Comparison of ENCODE assay signal across 30 cellular contexts in the genomic region with DNA sequence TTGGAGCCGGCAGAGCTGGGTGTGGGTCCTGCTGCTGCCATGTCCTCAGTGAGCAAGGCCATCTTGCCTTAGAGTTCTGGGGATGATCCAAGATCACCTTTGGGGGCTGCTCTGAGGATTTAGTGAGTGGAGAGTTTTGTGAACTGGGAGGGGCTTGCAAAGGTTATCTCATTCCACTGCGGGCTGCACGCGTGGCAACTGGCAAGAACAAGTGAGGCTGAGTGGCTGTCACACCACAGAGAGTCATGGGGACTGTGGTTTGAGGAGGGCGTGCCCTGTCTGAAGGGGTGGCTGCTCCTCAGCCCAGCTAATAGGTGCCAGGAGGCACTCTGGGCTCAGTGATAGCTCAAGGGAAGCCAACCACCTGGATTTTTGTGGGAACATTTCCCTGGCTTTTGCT. TPM values are rescaled to one million over a fixed set of nuclear protein-coding genes. Genes with fewer than 3 reads are reported as not detected.
DNase-seq lines count a peak whose midpoint lies in the region; ATAC-seq and TF ChIP-seq lines count a peak whose summit lies in the region.
"Had no signal": no experiment of that assay in that cellular context is flagged by ENCODE, and none has a peak within 500 bp of the region (broad histone marks: within the 10 kb centered on the region; RNA-seq: fewer than 3 reads in every experiment).

No MANE protein-coding gene starts in this region.

- H3K79me2 ChIP-seq in DND-41 (ENCODE audit: insufficient read depth, low read length) (no peaks in the 10 kb centered on the region), Loucy (ENCODE audit: insufficient read depth, low read length) (no peaks in the 10 kb centered on the region)

- H3K27ac ChIP-seq in DND-41 (ENCODE audit: low read length) (no peak overlapping the region), coronary artery (no peak overlapping the region)
- H3K27ac ChIP-seq: ascending aorta, colonic mucosa, pancreas, tibial artery had no signal

- H2AFZ ChIP-seq in DND-41 (ENCODE audit: low read depth, low read length) (no peak overlapping the region), Loucy (ENCODE audit: low read length) (peak overlapping the region; percentile 36; the same call in 1 of the 2 replicates)

- H4K20me1 ChIP-seq in DND-41 (ENCODE audit: insufficient read depth, low read length) (no peaks in the 10 kb centered on the region), Loucy (ENCODE audit: insufficient read depth, low read length, poor library complexity, severe bottlenecking) (no peaks in the 10 kb centered on the region)

- H3K27me3 ChIP-seq in DND-41 (ENCODE audit: insufficient read depth, low read length, poor library complexity) (no peaks in the 10 kb centered on the region), Loucy (ENCODE audit: insufficient read depth, low read length, poor library complexity, severe bottlenecking) (no peaks in the 10 kb centered on the region)
- H3K27me3 ChIP-seq: ascending aorta, colonic mucosa, pancreas, tibial artery had no signal

- H3K4me3 ChIP-seq in DND-41 (ENCODE audit: low read depth in 1 of 2, low read length in 2 of 2) (no peak overlapping the region), Loucy (ENCODE audit: low read length, poor library complexity, severe bottlenecking) (no peak overlapping the region), coronary artery (no peak overlapping the region)
- H3K4me3 ChIP-seq: ascending aorta, colonic mucosa, lung, mucosa of descending colon, pancreas, smooth muscle cell, tibial artery had no signal

- DNase-seq in DND-41 (no peak), coronary artery (ENCODE audit: low spot score) (peak; percentile 40), myocyte (ENCODE audit: low read depth) (peak; percentile 40), LoVo (ENCODE audit: low spot score) (no peak), NK-92 (lab: John Stamatoyannopoulos, UW; ENCODE audit: unreplicated experiment) (no peak)
- DNase-seq: activated CD4-positive, alpha-beta T cell treated with anti-CD3 and anti-CD28 coated beads for 48 hours; activated effector memory CD4-positive, alpha-beta T cell treated with anti-CD3 and anti-CD28 coated beads, Interleukin-2, amount 50 U/mL, for 16 hours; activated T-cell treated with anti-CD3 and anti-CD28 coated beads, Interleukin-2, amount 50 U/mL, for 24 hours; CD4-positive, alpha-beta T cell; colonic mucosa; effector CD8-positive, alpha-beta T cell; head of caudate nucleus; Kasumi-1; mucosa of descending colon; NCI-H146; pancreas; retina; SIG-M5; tibial artery had no signal

- no peak overlapping the region for H3K9ac ChIP-seq in DND-41 (ENCODE audit: low read depth, low read length)
- H3K9ac ChIP-seq in Loucy (ENCODE audit: low read depth, low read length, poor library complexity, severe bottlenecking) = no peak overlapping the region

- no peaks in the 10 kb centered on the region for H3K9me3 ChIP-seq in DND-41 (ENCODE audit: insufficient read depth, low read length, severe bottlenecking)
- no peaks in the 10 kb centered on the region for H3K9me3 ChIP-seq in Loucy (ENCODE audit: insufficient read depth, low read depth, low read length)
- H3K9me3 ChIP-seq: ascending aorta, colonic mucosa, mucosa of descending colon, pancreas, tibial artery had no signal

- H3K4me1 ChIP-seq in DND-41 (ENCODE audit: insufficient read depth, low read length) = no peaks in the 10 kb centered on the region
- H3K4me1 ChIP-seq in Loucy (ENCODE audit: insufficient read depth, low read length, poor library complexity, severe bottlenecking) = no peaks in the 10 kb centered on the region
- H3K4me1 ChIP-seq: ascending aorta, colonic mucosa, pancreas, tibial artery had no signal

- no peaks in the 10 kb centered on the region for H3K36me3 ChIP-seq in DND-41 (ENCODE audit: insufficient read depth, low read length)
- no peaks in the 10 kb centered on the region for H3K36me3 ChIP-seq in Loucy (ENCODE audit: insufficient read depth, low read length)
- H3K36me3 ChIP-seq: ascending aorta, colonic mucosa, pancreas, tibial artery had no signal

- H3K4me2 ChIP-seq in DND-41 (ENCODE audit: insufficient read depth, low read length) = no peak overlapping the region
- no peak overlapping the region for H3K4me2 ChIP-seq in Loucy (ENCODE audit: low read depth, low read length, poor library complexity, severe bottlenecking)
- H3K4me2 ChIP-seq: smooth muscle cell had no signal

- H3F3A ChIP-seq in Loucy (ENCODE audit: low read depth) = no peaks in the 10 kb centered on the region

- TF ChIP-seq CTCF in DND-41 (IDR thresholded peaks at IDR 0.05; ENCODE audit: borderline replicate concordance, extremely low read depth, low read length, poor library complexity, severe bottlenecking) = no peak
- TF ChIP-seq CTCF in Loucy (conservative IDR thresholded peaks at IDR 0.05; ENCODE audit: low read length) = no peak
- TF ChIP-seq CTCF in coronary artery (IDR thresholded peaks at IDR 0.05) = no peak

- 0 out of 3 replicates have a peak, but pooled peaks have one; percentile 45 for ATAC-seq in DND-41 (ENCODE audit: insufficient read depth, low read depth)
- ATAC-seq in GM19328 (IDR thresholded peaks at IDR 0.05; ENCODE audit: unreplicated experiment) = no peak
- no peak for ATAC-seq in GM18867 (IDR thresholded peaks at IDR 0.05; ENCODE audit: unreplicated experiment)
- ATAC-seq: HepG2, mucosa of descending colon, pancreas had no signal

- H3K9me2 ChIP-seq in Loucy (replicated peaks; ENCODE audit: low read depth, low read length) = no peaks in the 10 kb centered on the region

RNA-seq across cellular contexts. Expression of a gene that starts 37.6 kb away (rescaled TPM):
- not detected in 2 replicates for total RNA-seq in myocyte
- 0.13 TPM for polyA plus RNA-seq in myocyte (2012)
- total RNA-seq: ascending aorta; CD4-positive, alpha-beta T cell; colonic mucosa; epithelial cell of proximal tubule; fibroblast of villous mesenchyme; HepG2; kidney epithelial cell; smooth muscle cell had no signal
- polyA plus RNA-seq: HepG2 had no signal

RNA-seq across cellular contexts. Expression of a gene that starts 37.7 kb away (rescaled TPM):
- total RNA-seq in myocyte = 0.64 and 0.68 TPM in 2 replicates
- polyA plus RNA-seq in myocyte (2012) = 0.40 TPM
- total RNA-seq: CD4-positive, alpha-beta T cell; epithelial cell of proximal tubule; fibroblast of villous mesenchyme had no signal

RNA-seq across cellular contexts. Expression of a gene that starts 43.8 kb away (rescaled TPM):
- 7.8 and 7.9 TPM in 2 replicates for total RNA-seq in myocyte
- 20.8 TPM for polyA plus RNA-seq in myocyte (2012)

RNA-seq across cellular contexts. Expression of a gene that starts 59.9 kb away (rescaled TPM):
- not detected in 2 replicates for total RNA-seq in myocyte
- not detected for polyA plus RNA-seq in myocyte (2012)
- total RNA-seq: ascending aorta; CD4-positive, alpha-beta T cell; fibroblast of villous mesenchyme; H4; HepG2; smooth muscle cell had no signal
- polyA plus RNA-seq: HepG2, smooth muscle cell had no signal

Comparison
In these comparisons a context has a peak if more than half of its experiments do, and no peak if none do; other contexts are left out.
1. DNase-seq: peak in coronary artery (single experiment) and myocyte (single experiment); none in DND-41 (single experiment), LoVo (single experiment) and NK-92 (single experiment).